1 cellular context compared by ENCODE assay signal in the genomic region with DNA sequence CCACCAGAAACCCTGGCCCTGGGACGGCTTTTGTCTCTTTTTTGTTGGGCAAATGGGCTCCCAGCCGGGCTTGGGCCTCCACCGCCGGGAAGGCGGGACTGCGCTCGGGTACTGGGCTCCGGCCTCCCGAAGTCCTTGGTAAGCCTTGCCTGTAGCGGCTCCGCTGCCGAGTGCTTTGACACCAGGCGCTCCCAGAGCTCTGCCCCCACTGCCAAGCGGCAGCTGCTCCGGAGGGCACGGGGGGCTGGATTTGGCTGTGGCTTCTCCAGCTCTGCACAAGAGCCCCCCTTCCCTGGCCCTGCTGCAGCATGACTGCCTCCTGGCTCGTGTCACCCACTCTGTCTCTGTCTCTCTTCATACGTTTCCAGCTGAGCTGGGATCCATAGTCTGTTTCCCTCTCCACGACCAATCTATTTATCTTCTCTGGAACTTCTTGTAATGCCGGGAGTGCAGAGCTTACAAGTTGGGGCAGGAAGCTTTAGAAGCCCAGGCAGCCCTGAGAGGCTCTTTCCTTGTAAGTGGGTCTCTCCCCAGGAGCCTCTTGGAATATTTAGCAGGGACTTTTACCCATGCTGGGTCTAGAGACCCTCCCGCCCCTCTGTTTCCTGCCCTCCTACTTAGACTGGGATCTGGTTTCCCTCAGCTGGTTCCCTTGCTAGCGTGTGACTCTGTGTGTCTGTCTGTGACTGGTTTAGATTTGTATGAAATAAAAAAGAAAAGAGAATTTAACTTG.
A peak's percentile ranks its signal among the peaks of the same experiment; 100 is the strongest.
TF ChIP-seq lines count a peak whose summit lies in the region.

No MANE protein-coding gene starts in this region.

TF ChIP-seq in H1, 55 proteins besides CTCF, POLR2A, EP300 and RAD21:
- TF ChIP-seq, protein P1, sequence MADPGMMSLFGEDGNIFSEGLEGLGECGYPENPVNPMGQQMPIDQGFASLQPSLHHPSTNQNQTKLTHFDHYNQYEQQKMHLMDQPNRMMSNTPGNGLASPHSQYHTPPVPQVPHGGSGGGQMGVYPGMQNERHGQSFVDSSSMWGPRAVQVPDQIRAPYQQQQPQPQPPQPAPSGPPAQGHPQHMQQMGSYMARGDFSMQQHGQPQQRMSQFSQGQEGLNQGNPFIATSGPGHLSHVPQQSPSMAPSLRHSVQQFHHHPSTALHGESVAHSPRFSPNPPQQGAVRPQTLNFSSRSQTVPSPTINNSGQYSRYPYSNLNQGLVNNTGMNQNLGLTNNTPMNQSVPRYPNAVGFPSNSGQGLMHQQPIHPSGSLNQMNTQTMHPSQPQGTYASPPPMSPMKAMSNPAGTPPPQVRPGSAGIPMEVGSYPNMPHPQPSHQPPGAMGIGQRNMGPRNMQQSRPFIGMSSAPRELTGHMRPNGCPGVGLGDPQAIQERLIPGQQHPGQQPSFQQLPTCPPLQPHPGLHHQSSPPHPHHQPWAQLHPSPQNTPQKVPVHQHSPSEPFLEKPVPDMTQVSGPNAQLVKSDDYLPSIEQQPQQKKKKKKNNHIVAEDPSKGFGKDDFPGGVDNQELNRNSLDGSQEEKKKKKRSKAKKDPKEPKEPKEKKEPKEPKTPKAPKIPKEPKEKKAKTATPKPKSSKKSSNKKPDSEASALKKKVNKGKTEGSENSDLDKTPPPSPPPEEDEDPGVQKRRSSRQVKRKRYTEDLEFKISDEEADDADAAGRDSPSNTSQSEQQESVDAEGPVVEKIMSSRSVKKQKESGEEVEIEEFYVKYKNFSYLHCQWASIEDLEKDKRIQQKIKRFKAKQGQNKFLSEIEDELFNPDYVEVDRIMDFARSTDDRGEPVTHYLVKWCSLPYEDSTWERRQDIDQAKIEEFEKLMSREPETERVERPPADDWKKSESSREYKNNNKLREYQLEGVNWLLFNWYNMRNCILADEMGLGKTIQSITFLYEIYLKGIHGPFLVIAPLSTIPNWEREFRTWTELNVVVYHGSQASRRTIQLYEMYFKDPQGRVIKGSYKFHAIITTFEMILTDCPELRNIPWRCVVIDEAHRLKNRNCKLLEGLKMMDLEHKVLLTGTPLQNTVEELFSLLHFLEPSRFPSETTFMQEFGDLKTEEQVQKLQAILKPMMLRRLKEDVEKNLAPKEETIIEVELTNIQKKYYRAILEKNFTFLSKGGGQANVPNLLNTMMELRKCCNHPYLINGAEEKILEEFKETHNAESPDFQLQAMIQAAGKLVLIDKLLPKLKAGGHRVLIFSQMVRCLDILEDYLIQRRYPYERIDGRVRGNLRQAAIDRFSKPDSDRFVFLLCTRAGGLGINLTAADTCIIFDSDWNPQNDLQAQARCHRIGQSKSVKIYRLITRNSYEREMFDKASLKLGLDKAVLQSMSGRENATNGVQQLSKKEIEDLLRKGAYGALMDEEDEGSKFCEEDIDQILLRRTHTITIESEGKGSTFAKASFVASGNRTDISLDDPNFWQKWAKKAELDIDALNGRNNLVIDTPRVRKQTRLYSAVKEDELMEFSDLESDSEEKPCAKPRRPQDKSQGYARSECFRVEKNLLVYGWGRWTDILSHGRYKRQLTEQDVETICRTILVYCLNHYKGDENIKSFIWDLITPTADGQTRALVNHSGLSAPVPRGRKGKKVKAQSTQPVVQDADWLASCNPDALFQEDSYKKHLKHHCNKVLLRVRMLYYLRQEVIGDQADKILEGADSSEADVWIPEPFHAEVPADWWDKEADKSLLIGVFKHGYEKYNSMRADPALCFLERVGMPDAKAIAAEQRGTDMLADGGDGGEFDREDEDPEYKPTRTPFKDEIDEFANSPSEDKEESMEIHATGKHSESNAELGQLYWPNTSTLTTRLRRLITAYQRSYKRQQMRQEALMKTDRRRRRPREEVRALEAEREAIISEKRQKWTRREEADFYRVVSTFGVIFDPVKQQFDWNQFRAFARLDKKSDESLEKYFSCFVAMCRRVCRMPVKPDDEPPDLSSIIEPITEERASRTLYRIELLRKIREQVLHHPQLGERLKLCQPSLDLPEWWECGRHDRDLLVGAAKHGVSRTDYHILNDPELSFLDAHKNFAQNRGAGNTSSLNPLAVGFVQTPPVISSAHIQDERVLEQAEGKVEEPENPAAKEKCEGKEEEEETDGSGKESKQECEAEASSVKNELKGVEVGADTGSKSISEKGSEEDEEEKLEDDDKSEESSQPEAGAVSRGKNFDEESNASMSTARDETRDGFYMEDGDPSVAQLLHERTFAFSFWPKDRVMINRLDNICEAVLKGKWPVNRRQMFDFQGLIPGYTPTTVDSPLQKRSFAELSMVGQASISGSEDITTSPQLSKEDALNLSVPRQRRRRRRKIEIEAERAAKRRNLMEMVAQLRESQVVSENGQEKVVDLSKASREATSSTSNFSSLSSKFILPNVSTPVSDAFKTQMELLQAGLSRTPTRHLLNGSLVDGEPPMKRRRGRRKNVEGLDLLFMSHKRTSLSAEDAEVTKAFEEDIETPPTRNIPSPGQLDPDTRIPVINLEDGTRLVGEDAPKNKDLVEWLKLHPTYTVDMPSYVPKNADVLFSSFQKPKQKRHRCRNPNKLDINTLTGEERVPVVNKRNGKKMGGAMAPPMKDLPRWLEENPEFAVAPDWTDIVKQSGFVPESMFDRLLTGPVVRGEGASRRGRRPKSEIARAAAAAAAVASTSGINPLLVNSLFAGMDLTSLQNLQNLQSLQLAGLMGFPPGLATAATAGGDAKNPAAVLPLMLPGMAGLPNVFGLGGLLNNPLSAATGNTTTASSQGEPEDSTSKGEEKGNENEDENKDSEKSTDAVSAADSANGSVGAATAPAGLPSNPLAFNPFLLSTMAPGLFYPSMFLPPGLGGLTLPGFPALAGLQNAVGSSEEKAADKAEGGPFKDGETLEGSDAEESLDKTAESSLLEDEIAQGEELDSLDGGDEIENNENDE (IDR thresholded peaks at IDR 0.05; ENCODE audit: insufficient replicate concordance, low read length): no peak
- TF ChIP-seq YY1 (IDR thresholded peaks at IDR 0.05; ENCODE audit: low read depth, low read length): no peak
- peak; percentile 71 for TF ChIP-seq GABPA (IDR thresholded peaks at IDR 0.05; ENCODE audit: borderline replicate concordance, insufficient read depth, low read length)
- TF ChIP-seq, protein P2, sequence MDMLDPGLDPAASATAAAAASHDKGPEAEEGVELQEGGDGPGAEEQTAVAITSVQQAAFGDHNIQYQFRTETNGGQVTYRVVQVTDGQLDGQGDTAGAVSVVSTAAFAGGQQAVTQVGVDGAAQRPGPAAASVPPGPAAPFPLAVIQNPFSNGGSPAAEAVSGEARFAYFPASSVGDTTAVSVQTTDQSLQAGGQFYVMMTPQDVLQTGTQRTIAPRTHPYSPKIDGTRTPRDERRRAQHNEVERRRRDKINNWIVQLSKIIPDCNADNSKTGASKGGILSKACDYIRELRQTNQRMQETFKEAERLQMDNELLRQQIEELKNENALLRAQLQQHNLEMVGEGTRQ (IDR thresholded peaks at IDR 0.05; ENCODE audit: low read length): no peak
- TF ChIP-seq TBP (IDR thresholded peaks at IDR 0.05; ENCODE audit: low read depth, low read length): no peak
